Comparison of ENCODE assay signal across 25 cellular contexts in genomic region chr21:14981246-14981645, GRCh38.
"Had no signal": no experiment of that assay in that cellular context is flagged by ENCODE, and none has a peak within 500 bp of the region (broad histone marks: within the 10 kb centered on the region; RNA-seq: fewer than 3 reads in every experiment).

No MANE protein-coding gene starts in this region.

- H3K27me3 Mint-ChIP-seq: brain; dendritic cell treated with granulocyte-macrophage colony-stimulating factor and Interleukin-4, amounts not matched to agents 40 ng/mL and 50 ng/mL, for 4 days; naive thymus-derived CD4-positive, alpha-beta T cell; type B pancreatic cell had no signal

- H3K27ac ChIP-seq: foreskin keratinocyte, left lung, sigmoid colon, testis, vagina had no signal

- H3K9me3 Mint-ChIP-seq: activated naive CD4-positive, alpha-beta T cell treated with anti-CD3 and anti-CD28 coated beads, Interleukin-2, amount 50 U/mL, for 72 hours; activated T-helper 1 cell treated with anti-CD3 and anti-CD28 coated beads, Interleukin-12 subunit alpha, Interleukin-12 subunit beta, Interleukin-2, Interleukin-4 antibody, amounts not matched to agents 30 ng/mL and 10 ng/mL and 1 ng/mL, durations not matched to agents 14 hours and 24 hours and 36 hours; dendritic cell treated with granulocyte-macrophage colony-stimulating factor and Interleukin-4, amounts not matched to agents 40 ng/mL and 50 ng/mL, for 4 days; neural crest cell had no signal

- H3K27ac Mint-ChIP-seq: activated CD8-positive, alpha-beta T cell treated with anti-CD3 and anti-CD28 coated beads, Interleukin-2, amount 10 ng/mL, durations not matched to agents 7 days and 5 days; activated naive CD4-positive, alpha-beta T cell treated with anti-CD3 and anti-CD28 coated beads, Interleukin-2, amount 50 U/mL, for 72 hours; activated T-helper 1 cell treated with anti-CD3 and anti-CD28 coated beads, Interleukin-12 subunit alpha, Interleukin-12 subunit beta, Interleukin-2, Interleukin-4 antibody, amounts not matched to agents 30 ng/mL and 10 ng/mL and 1 ng/mL, durations not matched to agents 14 hours and 24 hours and 36 hours; brain; dendritic cell treated with granulocyte-macrophage colony-stimulating factor and Interleukin-4, amounts not matched to agents 40 ng/mL and 50 ng/mL, for 4 days; naive thymus-derived CD4-positive, alpha-beta T cell; type B pancreatic cell had no signal

- ATAC-seq: activated CD8-positive, alpha-beta T cell treated with anti-CD3 and anti-CD28 coated beads, Interleukin-2, amount 10 ng/mL, durations not matched to agents 7 days and 5 days; activated naive CD4-positive, alpha-beta T cell treated with anti-CD3 and anti-CD28 coated beads, Interleukin-2, amount 50 U/mL, for 72 hours; foreskin keratinocyte; left lung; naive thymus-derived CD4-positive, alpha-beta T cell had no signal

- H3K4me1 ChIP-seq: foreskin keratinocyte had no signal

- H3K9me3 ChIP-seq: left lung, sigmoid colon, testis, vagina had no signal

- DNase-seq: activated CD4-positive, alpha-beta T cell treated with anti-CD3 and anti-CD28 coated beads for 1 hour; activated CD4-positive, alpha-beta T cell treated with anti-CD3 and anti-CD28 coated beads, Interleukin-2, amount 50 U/mL, for 1 hour; activated CD8-positive, alpha-beta T cell treated with anti-CD3 and anti-CD28 coated beads, Interleukin-2, amount 10 ng/mL, durations not matched to agents 7 days and 5 days; activated gamma-delta T cell; aorta; caudate nucleus; effector CD4-positive, alpha-beta T cell; erythroblast; foreskin keratinocyte; left lung; naive thymus-derived CD4-positive, alpha-beta T cell; retina; sigmoid colon; stimulated activated CD4-positive, alpha-beta T cell treated with anti-CD3 and anti-CD28 coated beads, Interleukin-15, amount 100 ng/mL, for 24 hours; stimulated activated naive CD4-positive, alpha-beta T cell; testis had no signal

- H3K27me3 ChIP-seq: foreskin keratinocyte, left lung, sigmoid colon, testis, vagina had no signal

- H3K4me3 ChIP-seq: left lung, lung, sigmoid colon, smooth muscle cell, testis, vagina had no signal

- H3K36me3 ChIP-seq: left lung, sigmoid colon, vagina had no signal

- H3K4me3 Mint-ChIP-seq: activated CD8-positive, alpha-beta T cell treated with anti-CD3 and anti-CD28 coated beads, Interleukin-2, amount 10 ng/mL, durations not matched to agents 7 days and 5 days; activated T-helper 1 cell treated with anti-CD3 and anti-CD28 coated beads, Interleukin-12 subunit alpha, Interleukin-12 subunit beta, Interleukin-2, Interleukin-4 antibody, amounts not matched to agents 30 ng/mL and 10 ng/mL and 1 ng/mL, durations not matched to agents 14 hours and 24 hours and 36 hours; brain; dendritic cell treated with granulocyte-macrophage colony-stimulating factor and Interleukin-4, amounts not matched to agents 40 ng/mL and 50 ng/mL, for 4 days; naive thymus-derived CD4-positive, alpha-beta T cell; neural crest cell; type B pancreatic cell had no signal
